19 cellular contexts compared by ENCODE assay signal in the genomic region with DNA sequence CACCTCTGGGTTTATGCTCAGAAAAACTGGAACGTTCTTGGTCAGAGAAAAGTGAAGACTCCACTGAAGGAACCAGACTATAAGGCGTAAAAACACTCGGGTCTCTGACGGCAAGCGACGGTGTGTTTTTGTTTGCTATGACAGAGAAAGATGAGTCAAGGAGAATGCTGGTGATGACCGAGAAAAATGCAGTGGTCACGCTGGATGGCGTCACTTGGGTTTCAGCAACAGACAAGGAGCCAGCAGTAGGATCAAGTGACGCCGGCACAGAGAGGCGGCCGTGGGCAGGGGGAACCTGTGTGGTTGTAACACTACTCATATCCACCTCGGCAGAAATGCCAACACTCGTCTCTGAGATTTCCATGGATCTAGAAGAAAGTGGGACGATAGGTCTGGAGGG.
"Had no signal": no experiment of that assay in that cellular context is flagged by ENCODE, and none has a peak within 500 bp of the region (broad histone marks: within the 10 kb centered on the region; RNA-seq: fewer than 3 reads in every experiment).

No MANE protein-coding gene starts in this region.

- H3K4me2 ChIP-seq: hepatocyte, neural progenitor cell, smooth muscle cell had no signal

- ATAC-seq: foreskin keratinocyte; left colon; naive thymus-derived CD8-positive, alpha-beta T cell; pancreas; right cardiac atrium; upper lobe of right lung had no signal

- H2AFZ ChIP-seq: hepatocyte, neural progenitor cell had no signal

- H3K9me3 ChIP-seq: pancreas, suprapubic skin, upper lobe of right lung, vagina had no signal

- H3K27ac ChIP-seq: foreskin keratinocyte, hepatocyte, neural progenitor cell, pancreas, suprapubic skin, tibial artery, upper lobe of right lung, vagina had no signal

- H3K36me3 ChIP-seq: neural progenitor cell, tibial artery, upper lobe of right lung, vagina had no signal

- FAIRE-seq: endothelial cell of umbilical vein, pancreas had no signal

- H3K79me2 ChIP-seq: hepatocyte had no signal

- H3K4me3 ChIP-seq: hepatocyte, neural progenitor cell, pancreas, smooth muscle cell, suprapubic skin, tibial artery, upper lobe of right lung, vagina had no signal

- H3K27me3 ChIP-seq: foreskin keratinocyte, hepatocyte, neural progenitor cell, pancreas, suprapubic skin, tibial artery, upper lobe of right lung, vagina had no signal

- H3K9ac ChIP-seq: neural progenitor cell had no signal

- DNase-seq: erythroblast; foreskin keratinocyte; head of caudate nucleus; left colon; mesendoderm; naive thymus-derived CD8-positive, alpha-beta T cell; nucleus accumbens; pancreas; right cardiac atrium; stimulated activated CD4-positive, alpha-beta T cell treated with anti-CD3 and anti-CD28 coated beads, Interleukin-2, amount 100 ng/mL, for 48 hours; stimulated activated naive CD8-positive, alpha-beta T cell treated with anti-CD3 and anti-CD28 coated beads, Interleukin-15, Interleukin-2, amounts not matched to agents 100 U/mL and 50 U/mL, for 24 hours; tibial artery; upper lobe of right lung had no signal

- H3K4me1 ChIP-seq: foreskin keratinocyte, neural progenitor cell, pancreas, suprapubic skin, tibial artery, upper lobe of right lung, vagina had no signal
